Comparison of ENCODE assay signal across 1 cellular context in genomic region chr20:15378151-15378550, GRCh38.
TF ChIP-seq lines count a peak whose summit lies in the region.

No MANE protein-coding gene starts in this region.

TF ChIP-seq in A549, 52 proteins besides CTCF, POLR2A, EP300 and RAD21 (continued from another document):
- TF ChIP-seq, protein P1, sequence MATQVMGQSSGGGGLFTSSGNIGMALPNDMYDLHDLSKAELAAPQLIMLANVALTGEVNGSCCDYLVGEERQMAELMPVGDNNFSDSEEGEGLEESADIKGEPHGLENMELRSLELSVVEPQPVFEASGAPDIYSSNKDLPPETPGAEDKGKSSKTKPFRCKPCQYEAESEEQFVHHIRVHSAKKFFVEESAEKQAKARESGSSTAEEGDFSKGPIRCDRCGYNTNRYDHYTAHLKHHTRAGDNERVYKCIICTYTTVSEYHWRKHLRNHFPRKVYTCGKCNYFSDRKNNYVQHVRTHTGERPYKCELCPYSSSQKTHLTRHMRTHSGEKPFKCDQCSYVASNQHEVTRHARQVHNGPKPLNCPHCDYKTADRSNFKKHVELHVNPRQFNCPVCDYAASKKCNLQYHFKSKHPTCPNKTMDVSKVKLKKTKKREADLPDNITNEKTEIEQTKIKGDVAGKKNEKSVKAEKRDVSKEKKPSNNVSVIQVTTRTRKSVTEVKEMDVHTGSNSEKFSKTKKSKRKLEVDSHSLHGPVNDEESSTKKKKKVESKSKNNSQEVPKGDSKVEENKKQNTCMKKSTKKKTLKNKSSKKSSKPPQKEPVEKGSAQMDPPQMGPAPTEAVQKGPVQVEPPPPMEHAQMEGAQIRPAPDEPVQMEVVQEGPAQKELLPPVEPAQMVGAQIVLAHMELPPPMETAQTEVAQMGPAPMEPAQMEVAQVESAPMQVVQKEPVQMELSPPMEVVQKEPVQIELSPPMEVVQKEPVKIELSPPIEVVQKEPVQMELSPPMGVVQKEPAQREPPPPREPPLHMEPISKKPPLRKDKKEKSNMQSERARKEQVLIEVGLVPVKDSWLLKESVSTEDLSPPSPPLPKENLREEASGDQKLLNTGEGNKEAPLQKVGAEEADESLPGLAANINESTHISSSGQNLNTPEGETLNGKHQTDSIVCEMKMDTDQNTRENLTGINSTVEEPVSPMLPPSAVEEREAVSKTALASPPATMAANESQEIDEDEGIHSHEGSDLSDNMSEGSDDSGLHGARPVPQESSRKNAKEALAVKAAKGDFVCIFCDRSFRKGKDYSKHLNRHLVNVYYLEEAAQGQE (IDR thresholded peaks at IDR 0.05), result no peak
- TF ChIP-seq CHD2 (IDR thresholded peaks at IDR 0.05; ENCODE audit: low read length, partially characterized antibody) (no peak), HMGXB4 (CRISPR knock-in tag; IDR thresholded peaks at IDR 0.05; ENCODE audit: borderline replicate concordance) (no peak), HDAC2 (IDR thresholded peaks at IDR 0.05) (no peak), EHF (CRISPR knock-in tag; IDR thresholded peaks at IDR 0.05) (no peak)
TF ChIP-seq in A549: peak in this region for 0.
